ENCODE assay signal across 8 cellular contexts in the genomic region with DNA sequence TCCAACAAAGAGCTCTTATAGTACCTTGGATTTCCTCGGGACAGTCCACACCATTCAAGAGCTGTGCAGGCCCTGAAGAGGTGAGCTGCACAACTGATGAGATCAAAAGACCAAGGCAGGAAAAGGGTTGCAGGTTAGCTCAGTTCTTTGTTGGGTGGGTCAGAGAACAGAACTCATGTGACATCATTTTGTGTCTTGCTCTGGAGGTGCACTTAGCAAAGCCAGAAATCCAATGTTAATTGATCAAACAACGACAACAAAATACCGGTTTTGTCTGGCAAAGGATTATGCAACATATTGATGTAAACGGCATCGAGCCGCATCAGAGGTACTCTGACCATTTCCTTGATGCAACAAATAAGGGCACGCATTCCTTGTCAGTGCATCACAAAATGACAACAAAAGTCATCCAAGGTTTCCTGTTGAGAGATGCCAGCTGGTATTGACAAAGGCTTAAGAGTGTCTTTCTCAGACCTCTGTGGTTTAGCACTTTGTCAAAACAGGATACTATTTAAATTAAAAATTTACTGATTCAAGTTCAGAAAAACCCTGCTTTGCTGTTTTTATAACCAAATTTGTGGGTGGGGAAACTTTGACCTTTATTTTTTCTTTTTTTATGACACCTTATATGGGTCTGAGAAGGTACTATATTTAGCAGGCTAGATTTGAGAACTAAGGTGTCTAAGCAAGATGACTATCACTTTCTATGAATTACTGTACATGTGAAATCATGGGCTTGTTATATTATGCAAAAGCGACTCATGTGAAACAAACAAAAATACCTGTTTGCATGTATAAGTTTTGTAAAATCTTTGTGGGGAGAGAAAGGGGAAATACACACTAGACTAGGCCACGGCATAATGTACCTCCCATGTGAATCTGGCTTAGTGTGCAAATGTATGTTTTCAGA.
DNase-seq lines count a peak whose midpoint lies in the region; ATAC-seq, FAIRE-seq and TF ChIP-seq lines count a peak whose summit lies in the region.

No MANE protein-coding gene starts in this region.

- H3K4me3 ChIP-seq in fibroblast of mammary gland (ENCODE audit: control insufficient read depth, low read depth, low read length): no peak overlapping the region

- no peak for TF ChIP-seq CTCF in fibroblast of mammary gland (conservative IDR thresholded peaks at IDR 0.05; ENCODE audit: control insufficient read depth, insufficient read depth, low read depth, low read length)

- no peak for FAIRE-seq in H54 (lab: Jason Lieb, UNC)

- peak; percentile 63 for DNase-seq in RPMI7951 (ENCODE audit: low read depth)
- peak; percentile 82 for DNase-seq in fibroblast of mammary gland (ENCODE audit: low read depth)
- no peak for DNase-seq in NCI-H187 treated with DMSO at 0.1 percent for 48 hours (lab: John Stamatoyannopoulos, UW)
- no peak for DNase-seq in NCI-H1092 treated with DMSO at 0.1 percent for 48 hours (lab: John Stamatoyannopoulos, UW)
- no peak for DNase-seq in amniotic stem cell (lab: John Stamatoyannopoulos, UW)
- no peak for DNase-seq in H54 (ENCODE audit: insufficient read length, low spot score)

- TF ChIP-seq POLR2A in H54 (IDR thresholded peaks at IDR 0.05; ENCODE audit: low read depth, low read length): no peak

- peak; percentile 92 for ATAC-seq in GM18858 (IDR thresholded peaks at IDR 0.05; ENCODE audit: unreplicated experiment)
- ATAC-seq in HG02623 (IDR thresholded peaks at IDR 0.05; ENCODE audit: unreplicated experiment): peak; percentile 83

Comparison
In these comparisons a context has a peak if more than half of its experiments do, and no peak if none do; other contexts are left out.
1. DNase-seq: peak in RPMI7951 (single experiment) and fibroblast of mammary gland (single experiment); none in NCI-H187 treated with DMSO at 0.1 percent for 48 hours (single experiment), NCI-H1092 treated with DMSO at 0.1 percent for 48 hours (single experiment), amniotic stem cell (single experiment) and H54 (single experiment).